Comparison of ENCODE assay signal across 28 cellular contexts in the genomic region with DNA sequence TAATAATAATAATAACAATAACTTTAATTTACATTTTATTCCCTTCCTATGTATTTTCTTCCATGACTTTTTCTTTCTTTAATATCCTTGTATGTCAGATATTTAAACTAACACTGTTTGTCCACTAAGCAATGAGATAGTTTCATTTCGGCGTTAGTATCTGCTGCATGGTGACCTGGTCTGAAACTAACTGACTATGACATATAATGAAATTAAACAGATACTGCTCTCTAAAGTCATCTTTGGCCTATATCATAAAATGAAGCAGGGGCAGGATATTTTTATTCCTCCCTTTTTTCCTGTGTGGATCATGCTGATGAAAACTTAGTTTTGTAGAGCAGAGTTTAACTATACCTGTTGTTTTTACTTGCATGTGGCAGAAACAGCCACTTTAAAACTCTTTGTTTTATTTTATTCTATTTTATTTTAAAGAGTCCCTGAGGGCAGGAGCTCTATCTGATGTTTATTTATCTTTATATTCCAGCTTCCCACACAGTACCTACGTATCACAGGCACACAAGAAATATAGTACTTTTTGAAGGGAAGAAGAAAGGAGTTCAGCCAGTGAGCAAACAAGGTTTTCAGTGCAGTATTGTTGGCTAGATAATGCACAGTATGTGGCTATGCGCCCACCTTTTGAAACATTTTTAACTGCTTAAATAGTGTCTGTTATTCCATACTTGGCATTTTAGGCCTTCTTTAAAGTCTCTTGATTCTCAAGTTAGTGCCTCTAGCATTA.
"Had no signal": no experiment of that assay in that cellular context is flagged by ENCODE, and none has a peak within 500 bp of the region (broad histone marks: within the 10 kb centered on the region; RNA-seq: fewer than 3 reads in every experiment).

No MANE protein-coding gene starts in this region.

- H2AFZ ChIP-seq: neural progenitor cell, parathyroid adenoma had no signal

- H3K9me3 ChIP-seq: upper lobe of right lung had no signal

- H3K9ac ChIP-seq: neural progenitor cell, parathyroid adenoma had no signal

- FAIRE-seq: bronchial epithelial cell, colon, endothelial cell of umbilical vein had no signal

- H3K4me2 ChIP-seq: neural progenitor cell had no signal

- ATAC-seq: activated T-cell treated with anti-CD3 and anti-CD28 coated beads, Interleukin-2, amount 50 U/mL, for 4 hours; activated T-helper 17 cell treated with anti-CD3 and anti-CD28 coated beads, Interleukin-2, amount 50 U/mL, for 72 hours; heart right ventricle; natural killer cell; psoas muscle; stimulated activated naive B cell treated with anti-CD40 and anti-IgM and Interleukin-4, amounts not matched to agents 10 μg/mL and 1 μg/mL and 100 μg/mL, for 72 hours; upper lobe of right lung had no signal

- H3K79me2 ChIP-seq: parathyroid adenoma had no signal

- H3K4me1 ChIP-seq: heart right ventricle, parathyroid adenoma, psoas muscle, right atrium auricular region, tibial artery, upper lobe of right lung had no signal

- H3K27ac ChIP-seq: heart right ventricle, neural progenitor cell, parathyroid adenoma, psoas muscle, right atrium auricular region, stomach, tibial artery, upper lobe of right lung had no signal

- H3K4me3 ChIP-seq: heart right ventricle, neural progenitor cell, psoas muscle, right atrium auricular region, tibial artery, upper lobe of right lung had no signal

- H3K27me3 ChIP-seq: heart right ventricle, neural progenitor cell, right atrium auricular region, stomach, tibial artery, upper lobe of right lung had no signal

- DNase-seq: activated CD4-positive, alpha-beta memory T cell treated with anti-CD3 and anti-CD28 coated beads, Interleukin-2, amount 10 ng/mL, durations not matched to agents 7 days and 5 days; activated CD4-positive, alpha-beta T cell treated with anti-CD3 and anti-CD28 coated beads, Interleukin-2, amount 10 ng/mL, durations not matched to agents 24 days and 14 days; activated CD4-positive, CD25-positive, alpha-beta regulatory T cell treated with anti-CD3 and anti-CD28 coated beads, Interleukin-2, amount 50 U/mL, for 72 hours; activated CD8-positive, alpha-beta memory T cell treated with anti-CD3 and anti-CD28 coated beads, Interleukin-2, amount 50 U/mL, for 48 hours; activated gamma-delta T cell treated with Interleukin-2 at 50 U/mL for 16 hours; activated naive CD4-positive, alpha-beta T cell treated with anti-CD3 and anti-CD28 coated beads, Interleukin-2, amount 50 U/mL, for 16 hours; activated T-cell treated with anti-CD3 and anti-CD28 coated beads, Interleukin-2, amount 50 U/mL, for 4 hours; amygdala; effector CD8-positive, alpha-beta T cell; foreskin melanocyte; heart right ventricle; natural killer cell; occipital lobe; psoas muscle; stimulated activated CD4-positive, alpha-beta T cell treated with anti-CD3 and anti-CD28 coated beads, Interleukin-15, amount 100 ng/mL, for 24 hours; stimulated activated CD4-positive, alpha-beta T cell treated with anti-CD3 and anti-CD28 coated beads, Interleukin-2, amount 100 ng/mL, for 24 hours; stimulated activated naive B cell treated with anti-CD40 and anti-IgM and Interleukin-4, amounts not matched to agents 10 μg/mL and 1 μg/mL and 100 μg/mL, for 72 hours; stomach; T-helper 2 cell; tibial artery; upper lobe of right lung had no signal
